ENCODE assay signal across 8 cellular contexts in genomic region chr5:125950012-125950411, GRCh38.
"Had no signal": no experiment of that assay in that cellular context is flagged by ENCODE, and none has a peak within 500 bp of the region (broad histone marks: within the 10 kb centered on the region; RNA-seq: fewer than 3 reads in every experiment).

No MANE protein-coding gene starts in this region.

- H3K4me3 Mint-ChIP-seq: GM23338, H9, IgD-negative memory B cell had no signal

- DNase-seq: H9, HCEC 1CT, KG1 had no signal

- H3K4me3 ChIP-seq: GM23338 had no signal

- ATAC-seq: GM23338 had no signal

- H3K27me3 Mint-ChIP-seq: IgD-negative memory B cell had no signal

- H3K36me3 Mint-ChIP-seq: IgD-negative memory B cell had no signal

- H3K27ac ChIP-seq: HL-60 had no signal

- H3K9me3 Mint-ChIP-seq: GM23338 had no signal

- H2AFZ ChIP-seq: GM23338 had no signal

- FAIRE-seq: H1, H54 had no signal

- H3K4me1 Mint-ChIP-seq: GM23338, H9, IgD-negative memory B cell had no signal

- H3K27ac Mint-ChIP-seq: GM23338, H9, IgD-negative memory B cell had no signal

- H3K4me2 ChIP-seq: GM23338 had no signal
